8 cellular contexts compared by ENCODE assay signal in genomic region chr17:7932949-7933348, GRCh38. TPM values are rescaled to one million over a fixed set of nuclear protein-coding genes. Genes with fewer than 3 reads are reported as not detected.
DNase-seq lines count a peak whose midpoint lies in the region; ATAC-seq, FAIRE-seq and TF ChIP-seq lines count a peak whose summit lies in the region.

No MANE protein-coding gene starts in this region.

- no peak for TF ChIP-seq POLR2A in K562 (conservative IDR thresholded peaks at IDR 0.05)

- DNase-seq in AG08395 (ENCODE audit: low spot score) = peak; percentile 73
- peak; percentile 90 for DNase-seq in OCI-M1 (lab: John Stamatoyannopoulos, UW)
- peak; percentile 66 to 83 (median 76) for DNase-seq in K562 (ENCODE audit: extremely low read depth in 1 of 4, low spot score in 3 of 4)
- DNase-seq in kidney glomerular epithelial cell (lab: John Stamatoyannopoulos, UW) = peak; percentile 32
- DNase-seq in stimulated activated naive CD8-positive, alpha-beta T cell treated with anti-CD3 and anti-CD28 coated beads, Interleukin-15, Interleukin-2, amounts not matched to agents 100 U/mL and 50 U/mL, for 24 hours = peak; percentile 44
- DNase-seq in NCI-H2081 (lab: John Stamatoyannopoulos, UW) = no peak
- no peak for DNase-seq in DMS114 treated with DMSO at 0.1 percent for 48 hours (lab: John Stamatoyannopoulos, UW; ENCODE audit: unreplicated experiment)

- peak overlapping the region; percentile 95 for H3K4me3 ChIP-seq in GM12875 (ENCODE audit: low read depth, low read length)
- peak overlapping the region; percentile 87 for H3K4me3 ChIP-seq in K562

- H3K9me3 ChIP-seq in K562 (replicated peaks; ENCODE audit: control insufficient read depth, insufficient read depth, low read depth, low read length) = no peaks in the 10 kb centered on the region

- H3K27ac ChIP-seq in K562 (ENCODE audit: extremely low read depth, low read depth, low read length) = peak overlapping the region; percentile 100

- peak; percentile 81 for FAIRE-seq in K562 (lab: Jason Lieb, UNC)

- peaks cover 35% of the 10 kb centered on the region; the same call in 2 of the 3 replicates for H3K36me3 ChIP-seq in K562 (ENCODE audit: control insufficient read depth, insufficient read depth, low read length)

- ATAC-seq in K562 = peak; percentile 86
- no peak for ATAC-seq in stimulated activated naive CD8-positive, alpha-beta T cell treated with anti-CD3 and anti-CD28 coated beads, Interleukin-15, Interleukin-2, amounts not matched to agents 100 U/mL and 50 U/mL, for 24 hours

- WGBS in K562 (ENCODE audit: insufficient coverage, low coverage, missing lambda C conversion rate) = 0% methylated on average over 16 of the region's 16 CpGs

- peak overlapping the region; percentile 100 for H3K4me2 ChIP-seq in K562 (ENCODE audit: insufficient read depth, low read length)

- in situ Hi-C loops in K562 (cut with MboI) = no loop called here

- intact Hi-C loops in K562 (cut with micrococcal nuclease) = no loop called here

- peaks cover 38% of the 10 kb centered on the region for H3K79me2 ChIP-seq in K562 (ENCODE audit: control insufficient read depth, insufficient read depth, low read length)

- CTCF ChIA-PET in K562 (lab: Yijun Ruan, JAX; ENCODE audit: low intra/inter-chr PET ratio) = no interaction called here

- peak overlapping the region; percentile 95; the same call in 1 of the 2 replicates for H2AFZ ChIP-seq in K562 (ENCODE audit: low read depth, low read length)

- peak overlapping the region; percentile 92 to 99 for H3K9ac ChIP-seq in K562 (ENCODE audit: insufficient read depth in 1 of 2, low read depth in 2 of 2, low read length in 2 of 2)

- no peaks in the 10 kb centered on the region; the same call in 1 of the 2 replicates for H4K20me1 ChIP-seq in K562 (replicated peaks; ENCODE audit: control insufficient read depth, insufficient read depth, low read length)

- POLR2A ChIA-PET in K562 (lab: Yijun Ruan, JAX) = interaction anchor here (0.6 to 2.6 kb wide), 10 partner anchors 8 to 1218 kb away, joined by 3 to 14 read pairs (median 3); partner anchors contain the start of gene RNF227

- no TSS peak for BruUV-seq in K562 (replicated peaks; lab: Mats Ljungman, UMichigan)

- H3K9me1 ChIP-seq in K562 (ENCODE audit: control insufficient read depth, insufficient read depth, low read length) = no peaks in the 10 kb centered on the region

- TF ChIP-seq CTCF in GM12875 (IDR thresholded peaks at IDR 0.05; ENCODE audit: borderline replicate concordance, insufficient read depth, low read depth, low read length) (0 out of 2 replicates have a peak, but pooled peaks have one; percentile 10), K562 (IDR thresholded peaks at IDR 0.05 in 2 of 3, conservative IDR thresholded peaks at IDR 0.05 in 1 of 3; ENCODE audit: insufficient read depth in 2 of 3, low read depth in 1 of 3, low read length in 3 of 3) (peak; percentile 32 to 49 (median 43); a peak in 5 of 6 replicates)

- H3K27me3 ChIP-seq in K562 (ENCODE audit: control insufficient read depth in 2 of 2, insufficient read depth in 2 of 2, low read length in 2 of 2) = no peaks in the 10 kb centered on the region

- TF ChIP-seq RAD21 in K562 (CRISPR knock-in tag; conservative IDR thresholded peaks at IDR 0.05 in 1 of 2, IDR thresholded peaks at IDR 0.05 in 1 of 2) = peak in 1 of 2 experiments; percentile 17; a peak in 1 of 4 replicates

- peaks cover 10 to 12% of the 10 kb centered on the region in 2 experiments; a peak in 3 of 5 replicates for H3K4me1 ChIP-seq in K562 (replicated peaks in 1 of 2; ENCODE audit: control insufficient read depth in 2 of 2, insufficient read depth in 2 of 2, low read length in 2 of 2)

- no peak for TF ChIP-seq EP300 in K562 (IDR thresholded peaks at IDR 0.05; ENCODE audit: low read length)

RNA-seq across cellular contexts. Expression of gene CNTROB, which starts 0.9 kb away (rescaled TPM):
- total RNA-seq in K562 (2011; cell fraction: chromatin; rRNA removed; ENCODE audit: low replicate concordance) = 127 and 203 TPM in 2 replicates
- total RNA-seq in K562 (2011; cell fraction: nucleolus; rRNA removed) = 99.0 and 106 TPM in 2 replicates
- total RNA-seq in K562 (2011; cell fraction: nucleoplasm; rRNA removed) = 91.2 and 111 TPM in 2 replicates
- total RNA-seq in K562 (2014; rRNA removed) (20.0 and 20.7 TPM in 2 replicates), K562 (2014; rRNA removed; fragmentation: Illumina TruSeq; extraction: Trizol) (18.2 and 19.0 TPM in 2 replicates), K562 (2015; rRNA removed; fragmentation: Illumina TruSeq; extraction: Trizol) (23.0 and 26.0 TPM in 2 replicates), K562 (2021) (28.9 and 33.1 TPM in 2 replicates)
- polyA plus RNA-seq in K562 (2011; rRNA removed) (28.5 and 32.9 TPM in 2 replicates), K562 (2014; fragmentation: Illumina TruSeq; extraction: Trizol) (31.8 and 33.3 TPM in 2 replicates), K562 (2014; fragmentation: Nextera tagmentation; extraction: Ambion mirVana) (1 to 10 TPM; 1.9 to 2.3 TPM), K562 (2014; rRNA removed) (23.5 and 33.3 TPM in 2 replicates)
- 23.3 and 30.2 TPM in 2 replicates for polyA plus RNA-seq in K562 (2011; cell fraction: cytosol; rRNA removed)
- polyA plus RNA-seq in K562 (2011; cell fraction: nucleus; rRNA removed) = 114 and 159 TPM in 2 replicates
- 29.1 and 41.4 TPM in 2 replicates for polyA plus RNA-seq in K562 (2012)
- polyA minus RNA-seq in K562 (2011; rRNA and poly(A)+ RNA removed) = 13.9 and 15.9 TPM in 2 replicates
- polyA minus RNA-seq in K562 (2011; cell fraction: cytosol; rRNA and poly(A)+ RNA removed) = 10.6 and 12.8 TPM in 2 replicates
- polyA minus RNA-seq in K562 (2011; cell fraction: nucleus; rRNA and poly(A)+ RNA removed) = 30.6 and 40.9 TPM in 2 replicates

RNA-seq across cellular contexts. Expression of gene TRAPPC1, which starts 1.2 kb away (rescaled TPM):
- total RNA-seq in K562 (2011; cell fraction: chromatin; rRNA removed; ENCODE audit: low replicate concordance) = 20.3 and 31.8 TPM in 2 replicates
- 24.6 and 25.7 TPM in 2 replicates for total RNA-seq in K562 (2011; cell fraction: nucleolus; rRNA removed)
- total RNA-seq in K562 (2011; cell fraction: nucleoplasm; rRNA removed) = 26.6 and 31.8 TPM in 2 replicates
- total RNA-seq in K562 (2014; rRNA removed) (18.3 and 21.9 TPM in 2 replicates), K562 (2014; rRNA removed; fragmentation: Illumina TruSeq; extraction: Trizol) (11.7 and 15.4 TPM in 2 replicates), K562 (2015; rRNA removed; fragmentation: Illumina TruSeq; extraction: Trizol) (11.9 and 13.4 TPM in 2 replicates), K562 (2021) (59.2 and 64.5 TPM in 2 replicates)
- polyA plus RNA-seq in K562 (2011; rRNA removed) (36.2 and 47.0 TPM in 2 replicates), K562 (2014; fragmentation: Illumina TruSeq; extraction: Trizol) (79.0 and 82.8 TPM in 2 replicates), K562 (2014; fragmentation: Nextera tagmentation; extraction: Ambion mirVana) (10 to 100 TPM; 33.2 to 39.8 TPM), K562 (2014; rRNA removed) (44.6 and 52.6 TPM in 2 replicates)
- 109 and 114 TPM in 2 replicates for polyA plus RNA-seq in K562 (2011; cell fraction: cytosol; rRNA removed)
- 33.4 and 42.9 TPM in 2 replicates for polyA plus RNA-seq in K562 (2011; cell fraction: nucleus; rRNA removed)
- polyA plus RNA-seq in K562 (2012) = 79.6 and 103 TPM in 2 replicates
- 55.9 and 63.0 TPM in 2 replicates for polyA minus RNA-seq in K562 (2011; rRNA and poly(A)+ RNA removed)
- polyA minus RNA-seq in K562 (2011; cell fraction: cytosol; rRNA and poly(A)+ RNA removed) = 32.4 and 38.7 TPM in 2 replicates
- polyA minus RNA-seq in K562 (2011; cell fraction: nucleus; rRNA and poly(A)+ RNA removed) = 10.9 and 14.4 TPM in 2 replicates

RNA-seq across cellular contexts. Expression of gene KCNAB3, which starts 3.3 kb away (rescaled TPM):
- total RNA-seq in K562 (2011; cell fraction: chromatin; rRNA removed; ENCODE audit: low replicate concordance) = 14.8 and 28.1 TPM in 2 replicates
- total RNA-seq in K562 (2011; cell fraction: nucleolus; rRNA removed) = 13.9 and 14.7 TPM in 2 replicates
- total RNA-seq in K562 (2011; cell fraction: nucleoplasm; rRNA removed) = 9.6 and 13.6 TPM in 2 replicates
- 0.37 and 1.3 TPM in 2 replicates for total RNA-seq in K562 (2014; rRNA removed)
- total RNA-seq in K562 (2014; rRNA removed; fragmentation: Illumina TruSeq; extraction: Trizol) = 0.70 and 0.76 TPM in 2 replicates
- total RNA-seq in K562 (2015; rRNA removed; fragmentation: Illumina TruSeq; extraction: Trizol) = 0.57 and 0.69 TPM in 2 replicates
- total RNA-seq in K562 (2021) = 1.7 and 2.5 TPM in 2 replicates
- 1.1 and 2.0 TPM in 2 replicates for polyA plus RNA-seq in K562 (2011; rRNA removed)
- polyA plus RNA-seq in K562 (2011; cell fraction: cytosol; rRNA removed) = 0.61 and 0.74 TPM in 2 replicates
- 17.8 and 23.2 TPM in 2 replicates for polyA plus RNA-seq in K562 (2011; cell fraction: nucleus; rRNA removed)
- 1.8 and 4.0 TPM in 2 replicates for polyA plus RNA-seq in K562 (2012)
- polyA plus RNA-seq in K562 (2014; fragmentation: Illumina TruSeq; extraction: Trizol) = 0.61 and 1.4 TPM in 2 replicates
- under 1 TPM; 0.03 to 0.17 TPM for polyA plus RNA-seq in K562 (2014; fragmentation: Nextera tagmentation; extraction: Ambion mirVana)
- 1.0 and 2.1 TPM in 2 replicates for polyA plus RNA-seq in K562 (2014; rRNA removed)
- 0.66 and 0.81 TPM in 2 replicates for polyA minus RNA-seq in K562 (2011; rRNA and poly(A)+ RNA removed)
- not detected in 2 replicates for polyA minus RNA-seq in K562 (2011; cell fraction: cytosol; rRNA and poly(A)+ RNA removed)
- 2.7 and 3.3 TPM in 2 replicates for polyA minus RNA-seq in K562 (2011; cell fraction: nucleus; rRNA and poly(A)+ RNA removed)

RNA-seq across cellular contexts. Expression of gene RNF227, which starts 16.9 kb away (rescaled TPM):
- total RNA-seq in K562 (2011; cell fraction: chromatin; rRNA removed; ENCODE audit: low replicate concordance) = 2.7 and 3.7 TPM in 2 replicates
- total RNA-seq in K562 (2011; cell fraction: nucleolus; rRNA removed) = 4.3 and 5.0 TPM in 2 replicates
- total RNA-seq in K562 (2011; cell fraction: nucleoplasm; rRNA removed) = 3.4 and 7.3 TPM in 2 replicates
- total RNA-seq in K562 (2014; rRNA removed) = 1.9 and 4.1 TPM in 2 replicates
- total RNA-seq in K562 (2014; rRNA removed; fragmentation: Illumina TruSeq; extraction: Trizol) = 2.2 and 2.3 TPM in 2 replicates
- 2.1 and 2.2 TPM in 2 replicates for total RNA-seq in K562 (2015; rRNA removed; fragmentation: Illumina TruSeq; extraction: Trizol)
- total RNA-seq in K562 (2021) = 2.1 and 2.3 TPM in 2 replicates
- polyA plus RNA-seq in K562 (2011; rRNA removed) = 3.0 and 3.3 TPM in 2 replicates
- polyA plus RNA-seq in K562 (2011; cell fraction: cytosol; rRNA removed) = 3.0 and 4.2 TPM in 2 replicates
- polyA plus RNA-seq in K562 (2011; cell fraction: nucleus; rRNA removed) = 1.7 and 1.9 TPM in 2 replicates
- 1.2 and 1.4 TPM in 2 replicates for polyA plus RNA-seq in K562 (2012)
- polyA plus RNA-seq in K562 (2014; fragmentation: Illumina TruSeq; extraction: Trizol) = 2.8 and 3.0 TPM in 2 replicates
- 1 to 10 TPM; 1.1 to 1.5 TPM for polyA plus RNA-seq in K562 (2014; fragmentation: Nextera tagmentation; extraction: Ambion mirVana)
- 4.7 and 6.7 TPM in 2 replicates for polyA plus RNA-seq in K562 (2014; rRNA removed)
- polyA minus RNA-seq in K562 (2011; rRNA and poly(A)+ RNA removed) = 0.75 and 1.2 TPM in 2 replicates
- polyA minus RNA-seq in K562 (2011; cell fraction: cytosol; rRNA and poly(A)+ RNA removed) = 0.86 and 2.0 TPM in 2 replicates
- polyA minus RNA-seq in K562 (2011; cell fraction: nucleus; rRNA and poly(A)+ RNA removed) = 0.81 and 1.4 TPM in 2 replicates

RNA-seq across cellular contexts. Expression of gene CHD3, which starts 44.4 kb away (rescaled TPM):
- 101 and 117 TPM in 2 replicates for total RNA-seq in K562 (2011; cell fraction: chromatin; rRNA removed; ENCODE audit: low replicate concordance)
- total RNA-seq in K562 (2011; cell fraction: nucleolus; rRNA removed) = 47.2 and 48.0 TPM in 2 replicates
- total RNA-seq in K562 (2011; cell fraction: nucleoplasm; rRNA removed) = 69.7 and 83.1 TPM in 2 replicates
- 34.8 and 36.7 TPM in 2 replicates for total RNA-seq in K562 (2014; rRNA removed)
- 14.6 and 15.2 TPM in 2 replicates for total RNA-seq in K562 (2014; rRNA removed; fragmentation: Illumina TruSeq; extraction: Trizol)
- 19.8 and 21.2 TPM in 2 replicates for total RNA-seq in K562 (2015; rRNA removed; fragmentation: Illumina TruSeq; extraction: Trizol)
- 30.6 and 38.2 TPM in 2 replicates for total RNA-seq in K562 (2021)
- polyA plus RNA-seq in K562 (2011; rRNA removed) = 12.2 and 15.7 TPM in 2 replicates
- polyA plus RNA-seq in K562 (2011; cell fraction: cytosol; rRNA removed) = 16.1 and 25.2 TPM in 2 replicates
- 70.0 and 86.2 TPM in 2 replicates for polyA plus RNA-seq in K562 (2011; cell fraction: nucleus; rRNA removed)
- polyA plus RNA-seq in K562 (2012) = 29.2 and 37.9 TPM in 2 replicates
- polyA plus RNA-seq in K562 (2014; fragmentation: Illumina TruSeq; extraction: Trizol) = 24.7 and 24.8 TPM in 2 replicates
- polyA plus RNA-seq in K562 (2014; fragmentation: Nextera tagmentation; extraction: Ambion mirVana) = under 1 TPM; 0.39 to 0.63 TPM
- polyA plus RNA-seq in K562 (2014; rRNA removed) = 27.8 and 33.9 TPM in 2 replicates
- 23.8 TPM in 2 replicates for polyA minus RNA-seq in K562 (2011; rRNA and poly(A)+ RNA removed)
- polyA minus RNA-seq in K562 (2011; cell fraction: cytosol; rRNA and poly(A)+ RNA removed) = 17.8 and 29.3 TPM in 2 replicates
- polyA minus RNA-seq in K562 (2011; cell fraction: nucleus; rRNA and poly(A)+ RNA removed) = 24.1 and 28.0 TPM in 2 replicates

Comparison
In these comparisons a context has a peak if more than half of its experiments do, and no peak if none do; other contexts are left out.
1. DNase-seq: peak in AG08395 (single experiment), OCI-M1 (single experiment), K562 (4 of 4), kidney glomerular epithelial cell (single experiment) and stimulated activated naive CD8-positive, alpha-beta T cell treated with anti-CD3 and anti-CD28 coated beads, Interleukin-15, Interleukin-2, amounts not matched to agents 100 U/mL and 50 U/mL, for 24 hours (single experiment); none in NCI-H2081 (0 of 2) and DMS114 treated with DMSO at 0.1 percent for 48 hours (single experiment).